ENCODE assay signal across 8 cellular contexts in genomic region chr7:47572101-47572460, GRCh38. TPM values are rescaled to one million over a fixed set of nuclear protein-coding genes. Genes with fewer than 3 reads are reported as not detected.
A peak's percentile ranks its signal among the peaks of the same experiment; 100 is the strongest.
DNase-seq lines count a peak whose midpoint lies in the region; ATAC-seq, FAIRE-seq and TF ChIP-seq lines count a peak whose summit lies in the region.

No MANE protein-coding gene starts in this region.

- ATAC-seq in right lobe of liver = peak; percentile 28 to 43 (median 34)
- ATAC-seq in GM19351 (IDR thresholded peaks at IDR 0.05; ENCODE audit: unreplicated experiment) = no peak

- no peak for TF ChIP-seq EP300 in suprapubic skin (IDR thresholded peaks at IDR 0.05)

- no peak overlapping the region for H3K4me3 ChIP-seq in HUES6 (ENCODE audit: low read depth, low read length)
- no peak overlapping the region for H3K4me3 ChIP-seq in brain microvascular endothelial cell (ENCODE audit: low read depth, low read length)
- H3K4me3 ChIP-seq in right lobe of liver = peak overlapping the region in 1 of 3 donors; percentile 20
- peak overlapping the region; percentile 24 for H3K4me3 ChIP-seq in suprapubic skin

- 7% methylated on average over 14 of the region's 14 CpGs for WGBS in right lobe of liver (ENCODE audit: insufficient coverage, low coverage, low lambda C conversion rate, missing lambda C conversion rate)
- 39% methylated on average over 12 of the region's 14 CpGs for WGBS in suprapubic skin

- peak overlapping the region; percentile 23 for H3K9ac ChIP-seq in HUES6 (ENCODE audit: low read length)

- H3K27ac ChIP-seq in HUES6 (ENCODE audit: low read depth, low read length) = peak overlapping the region; percentile 26; the same call in 1 of the 2 replicates
- H3K27ac ChIP-seq in brain microvascular endothelial cell = peak overlapping the region; percentile 79
- peak overlapping the region; percentile 60 to 81 (median 71) for H3K27ac ChIP-seq in right lobe of liver
- peak overlapping the region; percentile 82 for H3K27ac ChIP-seq in suprapubic skin

- H3K27me3 ChIP-seq in HUES6 (ENCODE audit: control insufficient read depth, insufficient read depth, low read length) (no peaks in the 10 kb centered on the region), brain microvascular endothelial cell (replicated peaks) (no peaks in the 10 kb centered on the region), right lobe of liver (no peaks in the 10 kb centered on the region), suprapubic skin (no peaks in the 10 kb centered on the region)

- no peaks in the 10 kb centered on the region for H3K9me3 ChIP-seq in HUES6 (ENCODE audit: control insufficient read depth, insufficient read depth, low read depth, low read length)
- H3K9me3 ChIP-seq in right lobe of liver = no peaks in the 10 kb centered on the region
- no peaks in the 10 kb centered on the region for H3K9me3 ChIP-seq in suprapubic skin

- intact Hi-C loops in right lobe of liver (cut with DNase I) = loop anchor here in 1 of 2 donors (10.0 kb wide), 1 partner anchor 97 kb away; no protein-coding TSS in a partner anchor

- TF ChIP-seq POLR2A in right lobe of liver (IDR thresholded peaks at IDR 0.05) (no peak), suprapubic skin (IDR thresholded peaks at IDR 0.05) (no peak)

- TF ChIP-seq CTCF in brain microvascular endothelial cell (IDR thresholded peaks at IDR 0.05; ENCODE audit: low read depth, low read length, missing control alignments) (no peak), right lobe of liver (IDR thresholded peaks at IDR 0.05) (peak in 1 of 4 donors; percentile 14), suprapubic skin (IDR thresholded peaks at IDR 0.05) (no peak)

- no peak for FAIRE-seq in GM19239 (lab: Jason Lieb, UNC)

- peaks cover 56% of the 10 kb centered on the region for H3K4me1 ChIP-seq in HUES6 (ENCODE audit: control insufficient read depth, insufficient read depth, low read length)
- peaks cover 3 to 85% (median 39%) of the 10 kb centered on the region in 4 donors for H3K4me1 ChIP-seq in right lobe of liver
- H3K4me1 ChIP-seq in suprapubic skin = peaks cover 74% of the 10 kb centered on the region

- DNase-seq in brain microvascular endothelial cell (no peak), right lobe of liver (peak in 2 of 3 donors; percentile 56 to 63), suprapubic skin (ENCODE audit: low spot score in 2 of 2) (peak in 1 of 2 donors; percentile 75), NCI-H187 treated with DMSO at 0.1 percent for 48 hours (lab: John Stamatoyannopoulos, UW) (no peak), GM19239 (ENCODE audit: insufficient read length, low spot score) (no peak)
- DNase-seq in activated naive CD4-positive, alpha-beta T cell (lab: John Stamatoyannopoulos, UW) = no peak

- in situ Hi-C loops in brain microvascular endothelial cell (cut with HindIII; ENCODE audit: low pct_ligation_motif_present, low sequenced_read_pairs) = no loop called here

- H3K36me3 ChIP-seq in HUES6 (ENCODE audit: control insufficient read depth, insufficient read depth, low read length) (0 out of 2 replicates have a peak, but pooled peaks cover 4% of the 10 kb centered on the region), brain microvascular endothelial cell (replicated peaks) (peaks cover 3% of the 10 kb centered on the region), right lobe of liver (no peaks in the 10 kb centered on the region), suprapubic skin (no peaks in the 10 kb centered on the region)

RNA-seq across cellular contexts. Expression of gene TNS3, which starts 9.8 kb away (rescaled TPM):
- 10 to 100 TPM; 51.2 to 95.0 (median 58.4) TPM for total RNA-seq in right lobe of liver
- 10 to 100 TPM; 14.3 to 53.0 (median 31.9) TPM for total RNA-seq in suprapubic skin

Comparison
In these comparisons a context has a peak if more than half of its experiments do, and no peak if none do; other contexts are left out.
1. H3K27ac ChIP-seq: peak in every context shown above with its lines; median percentile 82 in suprapubic skin; 79 in brain microvascular endothelial cell; 71 in right lobe of liver; 26 in HUES6.
2. DNase-seq: peak in right lobe of liver (2 of 3); none in brain microvascular endothelial cell (single experiment), activated naive CD4-positive, alpha-beta T cell (0 of 4), NCI-H187 treated with DMSO at 0.1 percent for 48 hours (single experiment) and GM19239 (single experiment).